In genomic region chr11:59778122-59778521, GRCh38 we compare ENCODE assay signal across 1 cellular context.
TF ChIP-seq lines count a peak whose summit lies in the region.

No MANE protein-coding gene starts in this region.

TF ChIP-seq in HepG2, 621 proteins besides CTCF, POLR2A, EP300 and RAD21:
- peak; percentile 62; the same call in 1 of the 2 replicates for TF ChIP-seq FOSL2 (CRISPR knock-in tag; IDR thresholded peaks at IDR 0.05)
- TF ChIP-seq SP1 (IDR thresholded peaks at IDR 0.05) = no peak
- no peak for TF ChIP-seq SP1 (CRISPR knock-in tag; IDR thresholded peaks at IDR 0.05)
